In the genomic region with DNA sequence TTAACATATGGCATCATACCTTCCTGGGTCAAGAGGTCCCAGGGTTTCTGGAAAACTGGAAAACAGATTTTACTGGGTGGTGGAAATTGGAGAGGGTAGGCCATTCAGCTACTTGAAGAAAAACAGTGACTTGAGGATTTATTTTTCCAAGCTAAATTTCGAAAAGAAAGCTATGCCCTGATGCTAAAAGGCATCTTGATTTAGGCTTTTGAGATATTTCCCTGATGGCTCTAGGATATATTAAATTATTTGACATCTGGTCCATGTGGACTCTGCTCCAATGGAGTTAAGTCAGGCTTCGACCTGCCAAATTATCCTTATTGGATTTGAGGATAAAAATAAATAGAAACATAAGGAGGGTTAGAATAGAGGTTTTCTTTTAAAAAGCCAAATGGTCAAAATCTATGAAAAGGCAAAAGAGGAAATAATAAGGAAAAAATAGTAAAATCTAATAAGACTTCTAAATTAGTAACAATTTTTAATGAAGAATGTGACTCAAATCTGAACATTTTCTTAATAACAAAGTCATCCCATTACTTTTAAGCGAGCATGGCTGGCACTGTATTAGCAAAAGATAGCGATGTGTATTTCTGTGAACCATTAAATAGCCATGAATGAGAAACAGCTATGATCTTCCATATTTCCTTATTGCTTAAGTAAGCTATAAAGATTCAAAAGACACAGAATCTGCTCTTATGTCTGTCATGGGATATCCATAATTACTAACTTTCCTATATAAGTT, we compare ENCODE assay signal across 16 cellular contexts.
A peak's percentile ranks its signal among the peaks of the same experiment; 100 is the strongest.
DNase-seq lines count a peak whose midpoint lies in the region; ATAC-seq, FAIRE-seq and TF ChIP-seq lines count a peak whose summit lies in the region.
"Had no signal": no experiment of that assay in that cellular context is flagged by ENCODE, and none has a peak within 500 bp of the region (broad histone marks: within the 10 kb centered on the region; RNA-seq: fewer than 3 reads in every experiment).

No MANE protein-coding gene starts in this region.

- POLR2A ChIA-PET in CD4-positive, alpha-beta T cell (lab: Charles Lee), result no interaction called here

- no peaks in the 10 kb centered on the region for H3K79me2 ChIP-seq in neural progenitor cell (ENCODE audit: low read depth)

- in situ Hi-C loops in G401 (cut with HindIII; ENCODE audit: low sequenced_read_pairs), result no loop called here

- H3K4me1 Mint-ChIP-seq in neural progenitor cell (peaks cover 8% of the 10 kb centered on the region), Calu3 (ENCODE audit: low read depth, unreplicated experiment) (peaks cover 9% of the 10 kb centered on the region)
- H3K4me1 Mint-ChIP-seq in CD4-positive, alpha-beta T cell (ENCODE audit: low read depth), result no peaks in the 10 kb centered on the region

- no peaks in the 10 kb centered on the region for H3K27me3 ChIP-seq in neural progenitor cell
- H3K27me3 ChIP-seq in CD4-positive, alpha-beta T cell (ENCODE audit: control insufficient read depth, insufficient read depth, low read length), result no peaks in the 10 kb centered on the region
- H3K27me3 ChIP-seq: BLaER1 had no signal

- H3K9ac ChIP-seq in neural progenitor cell, result no peak overlapping the region
- H3K9ac ChIP-seq: BLaER1 had no signal

- H3K36me3 Mint-ChIP-seq in neural progenitor cell (no peaks in the 10 kb centered on the region), Calu3 (ENCODE audit: insufficient read depth, unreplicated experiment) (no peaks in the 10 kb centered on the region)
- H3K36me3 Mint-ChIP-seq in CD4-positive, alpha-beta T cell (ENCODE audit: low read depth), result no peaks in the 10 kb centered on the region

- ATAC-seq in CD4-positive, alpha-beta T cell (ENCODE audit: poor library complexity), result no peak
- ATAC-seq: GM23338 had no signal

- peaks cover 23% of the 10 kb centered on the region for H3K4me1 ChIP-seq in neural progenitor cell
- H3K4me1 ChIP-seq: BLaER1 had no signal

- BruUV-seq in Calu3 (replicated peaks; lab: Mats Ljungman, UMichigan), result no TSS peak

- H3K27ac ChIP-seq in neural progenitor cell, result no peak overlapping the region
- H3K27ac ChIP-seq in CD4-positive, alpha-beta T cell (ENCODE audit: low read depth, low read length), result no peak overlapping the region
- H3K27ac ChIP-seq: BLaER1 had no signal

- H3K9me3 Mint-ChIP-seq in neural progenitor cell, result peaks cover 5% of the 10 kb centered on the region
- no peaks in the 10 kb centered on the region for H3K9me3 Mint-ChIP-seq in CD4-positive, alpha-beta T cell
- H3K9me3 Mint-ChIP-seq in Calu3 (ENCODE audit: low read depth, unreplicated experiment), result no peaks in the 10 kb centered on the region
- H3K9me3 Mint-ChIP-seq: GM23338 had no signal

- no peaks in the 10 kb centered on the region for H4K20me1 ChIP-seq in neural progenitor cell (ENCODE audit: low read depth)
- H4K20me1 ChIP-seq: BLaER1 had no signal

- TF ChIP-seq CTCF in neural progenitor cell (IDR thresholded peaks at IDR 0.05), result no peak
- TF ChIP-seq CTCF in CD4-positive, alpha-beta T cell (IDR thresholded peaks at IDR 0.05), result no peak
- no peak for TF ChIP-seq CTCF in Calu3 (IDR thresholded peaks at IDR 0.05; ENCODE audit: unreplicated experiment)

- H3K4me3 Mint-ChIP-seq in neural progenitor cell (no peak overlapping the region), Calu3 (ENCODE audit: low read depth, unreplicated experiment) (no peak overlapping the region)
- no peak overlapping the region for H3K4me3 Mint-ChIP-seq in CD4-positive, alpha-beta T cell
- H3K4me3 Mint-ChIP-seq: GM23338 had no signal

- DNase-seq in G401 (ENCODE audit: low spot score) (peak; percentile 44), SK-N-DZ (ENCODE audit: low spot score) (peak; percentile 98), neural progenitor cell (ENCODE audit: low spot score) (no peak), NCI-H2227 (lab: John Stamatoyannopoulos, UW; ENCODE audit: unreplicated experiment) (no peak), Calu3 (no peak)
- no peak for DNase-seq in activated CD4-positive, alpha-beta T cell treated with anti-CD3 and anti-CD28 coated beads, Interleukin-2, amount 50 U/mL, for 48 hours
- no peak for DNase-seq in CD4-positive, alpha-beta T cell
- DNase-seq: 8988T, AML-193, DMS79, H7 had no signal

- H2AFZ ChIP-seq in neural progenitor cell (replicated peaks), result peak overlapping the region; percentile 78
- H2AFZ ChIP-seq: GM23338 had no signal

- intact Hi-C loops in CD4-positive, alpha-beta T cell (cut with DNase I, micrococcal nuclease), result no loop called here
- intact Hi-C loops in Calu3 (cut with micrococcal nuclease; ENCODE audit: unreplicated experiment), result loop anchor here (1.0 to 2.0 kb wide), 2 partner anchors 23 to 83 kb away; no protein-coding TSS in a partner anchor

- H3K4me3 ChIP-seq in neural progenitor cell, result no peak overlapping the region
- H3K4me3 ChIP-seq: BLaER1, GM23338 had no signal

- no peaks in the 10 kb centered on the region for H3K9me3 ChIP-seq in neural progenitor cell (ENCODE audit: low read depth)
- no peaks in the 10 kb centered on the region for H3K9me3 ChIP-seq in CD4-positive, alpha-beta T cell (ENCODE audit: control insufficient read depth, low read length)
- H3K9me3 ChIP-seq: BLaER1 had no signal

- H3F3A ChIP-seq in neural progenitor cell (ENCODE audit: low read depth), result peaks cover 3% of the 10 kb centered on the region

- no peaks in the 10 kb centered on the region for H3K36me3 ChIP-seq in neural progenitor cell
- H3K36me3 ChIP-seq: BLaER1 had no signal

- peak; percentile 36 for FAIRE-seq in islet of Langerhans (lab: Jason Lieb, UNC)
- FAIRE-seq: G401.6, GM12892 had no signal

- H3K27ac Mint-ChIP-seq in neural progenitor cell, result no peak overlapping the region
- H3K27ac Mint-ChIP-seq in CD4-positive, alpha-beta T cell, result no peak overlapping the region
- H3K27ac Mint-ChIP-seq in Calu3 (ENCODE audit: unreplicated experiment), result no peak overlapping the region
- H3K27ac Mint-ChIP-seq: GM23338 had no signal

- CTCF ChIA-PET in CD4-positive, alpha-beta T cell (lab: Charles Lee), result interaction anchor here (1.3 kb wide), 1 partner anchor 9 kb away, joined by 3 read pairs; no protein-coding TSS in a partner anchor
- CTCF ChIA-PET in Calu3 (lab: Charles Lee), result no interaction called here

- H3K27me3 Mint-ChIP-seq in neural progenitor cell (ENCODE audit: insufficient read depth, low read depth), result peaks cover 2% of the 10 kb centered on the region
- H3K27me3 Mint-ChIP-seq in CD4-positive, alpha-beta T cell, result peaks cover 6% of the 10 kb centered on the region
- no peaks in the 10 kb centered on the region for H3K27me3 Mint-ChIP-seq in Calu3 (ENCODE audit: unreplicated experiment)

- no peak overlapping the region for H3K4me2 ChIP-seq in neural progenitor cell
- H3K4me2 ChIP-seq: BLaER1, GM23338 had no signal

Comparison
In these comparisons a context has a peak if more than half of its experiments do, and no peak if none do; other contexts are left out.
1. DNase-seq: peak in G401 (single experiment) and SK-N-DZ (single experiment); none in neural progenitor cell (single experiment), activated CD4-positive, alpha-beta T cell treated with anti-CD3 and anti-CD28 coated beads, Interleukin-2, amount 50 U/mL, for 48 hours (0 of 2), NCI-H2227 (single experiment), CD4-positive, alpha-beta T cell (0 of 10) and Calu3 (single experiment).